ENCODE assay signal across 8 cellular contexts in the genomic region with DNA sequence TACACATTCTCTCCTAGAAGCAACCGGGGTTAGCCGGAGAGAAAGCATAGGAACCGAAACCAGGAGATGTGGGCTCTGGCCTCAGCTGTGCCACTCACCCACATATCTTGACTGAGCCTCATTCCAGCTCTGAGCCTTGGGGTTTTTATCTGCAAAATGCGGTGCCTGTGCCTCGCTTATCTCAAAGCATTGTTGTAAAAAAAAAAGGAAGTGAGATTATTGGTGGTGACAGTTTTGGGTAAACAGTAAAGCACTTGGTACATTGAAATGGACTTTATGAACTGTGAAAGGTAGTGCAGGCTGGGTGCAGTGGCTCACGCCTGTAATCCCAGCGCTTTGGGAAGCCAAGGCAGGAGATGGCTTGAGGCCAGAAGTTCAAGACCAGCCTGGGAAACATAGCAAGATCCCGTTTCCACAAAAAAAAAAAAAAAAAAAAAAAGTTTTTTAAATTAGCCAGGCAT. TPM values are rescaled to one million over a fixed set of nuclear protein-coding genes. Genes with fewer than 3 reads are reported as not detected.
DNase-seq lines count a peak whose midpoint lies in the region; ATAC-seq, FAIRE-seq and TF ChIP-seq lines count a peak whose summit lies in the region.

No MANE protein-coding gene starts in this region.

- H2AFZ ChIP-seq in HepG2 (ENCODE audit: low read length) = peak overlapping the region; percentile 20

- no peaks in the 10 kb centered on the region for H3K9me3 ChIP-seq in HepG2 (ENCODE audit: low read length)
- no peaks in the 10 kb centered on the region for H3K9me3 ChIP-seq in aorta (ENCODE audit: control insufficient read depth, low read length)

- H3K4me2 ChIP-seq in HepG2 (ENCODE audit: low read depth, low read length) = peak overlapping the region; percentile 71

- peak; percentile 49 for FAIRE-seq in HepG2 (lab: Jason Lieb, UNC)

- H3K9ac ChIP-seq in HepG2 (ENCODE audit: insufficient read depth, low read depth, low read length) = no peak overlapping the region

- BruUV-seq in HepG2 (replicated peaks; lab: Mats Ljungman, UMichigan) = no TSS peak

- H3K36me3 ChIP-seq in HepG2 (replicated peaks in 1 of 2; ENCODE audit: control insufficient read depth in 1 of 2, insufficient read depth in 2 of 2, low read length in 2 of 2) = no peaks in the 10 kb centered on the region
- H3K36me3 ChIP-seq in aorta (ENCODE audit: control insufficient read depth in 1 of 2, insufficient read depth in 2 of 2, low read length in 1 of 2) = no peaks in the 10 kb centered on the region

- POLR2A ChIA-PET in activated CD8-positive, alpha-beta T cell treated with anti-CD3 and anti-CD28 coated beads for 36 hours (lab: Charles Lee) = interaction anchor here (1.1 to 1.5 kb wide), 2 partner anchors 27 to 85 kb away, joined by 4 to 5 read pairs; no protein-coding TSS in a partner anchor
- POLR2A ChIA-PET in HepG2 (lab: Yijun Ruan, JAX) = interaction anchor here (1.4 kb wide), 1 partner anchor 476 kb away, joined by 3 read pairs; the partner anchor contains the start of gene RNU11

- H3K4me1 ChIP-seq in HepG2 (ENCODE audit: insufficient read depth, low read length) = peaks cover 60% of the 10 kb centered on the region
- no peaks in the 10 kb centered on the region for H3K4me1 ChIP-seq in aorta (ENCODE audit: control insufficient read depth in 1 of 2, insufficient read depth in 2 of 2, low read length in 2 of 2)

- H3K4me3 ChIP-seq in HepG2 (replicated peaks in 1 of 3; ENCODE audit: insufficient read depth in 1 of 3, low read depth in 2 of 3, low read length in 3 of 3) (peak overlapping the region in 2 of 3 experiments; percentile 11 to 45; a peak in 3 of 6 replicates), aorta (ENCODE audit: low read length in 2 of 2) (no peak overlapping the region)

- ATAC-seq in GM21360 (IDR thresholded peaks at IDR 0.05; ENCODE audit: unreplicated experiment) (peak; percentile 65), HG03469 (IDR thresholded peaks at IDR 0.05; ENCODE audit: unreplicated experiment) (peak; percentile 47), HepG2 (peak; percentile 63), aorta (ENCODE audit: low FRiP score) (peak; percentile 27)
- peak; percentile 25 for ATAC-seq in activated CD8-positive, alpha-beta T cell treated with anti-CD3 and anti-CD28 coated beads for 36 hours

- H3K4me1 Mint-ChIP-seq in activated CD8-positive, alpha-beta T cell treated with anti-CD3 and anti-CD28 coated beads for 36 hours (ENCODE audit: low read depth) = peaks cover 46% of the 10 kb centered on the region

- H3K27me3 Mint-ChIP-seq in activated CD8-positive, alpha-beta T cell treated with anti-CD3 and anti-CD28 coated beads for 36 hours = peaks cover 45% of the 10 kb centered on the region

- no peaks in the 10 kb centered on the region for H4K20me1 ChIP-seq in HepG2 (ENCODE audit: insufficient read depth, low read length)

- 1% methylated on average over 8 of the region's 8 CpGs for WGBS in HepG2 (ENCODE audit: low lambda C conversion rate)
- WGBS in aorta, 2 donors = 2 to 5% methylated on average over 8 of the region's 8 CpGs

- in situ Hi-C loops in HepG2 (cut with HindIII; ENCODE audit: extremely low pct_ligation_motif_present, low pct_unique_long_range_greater_than_20kb) = no loop called here

- no peaks in the 10 kb centered on the region for H3K9me3 Mint-ChIP-seq in activated CD8-positive, alpha-beta T cell treated with anti-CD3 and anti-CD28 coated beads for 36 hours

- intact Hi-C loops in activated CD8-positive, alpha-beta T cell treated with anti-CD3 and anti-CD28 coated beads for 36 hours (cut with micrococcal nuclease) = no loop called here
- intact Hi-C loops in HepG2 (cut with micrococcal nuclease; ENCODE audit: unreplicated experiment) (no loop called here), aorta (cut with DNase I) (no loop called here)

- H3K79me2 ChIP-seq in HepG2 (ENCODE audit: insufficient read depth, low read length) = no peaks in the 10 kb centered on the region

- no peak for TF ChIP-seq RAD21 in HepG2 (CRISPR knock-in tag; IDR thresholded peaks at IDR 0.05)

- TF ChIP-seq POLR2A in HepG2 (IDR thresholded peaks at IDR 0.05; ENCODE audit: insufficient read depth in 1 of 2, low read depth in 2 of 2, low read length in 2 of 2) = no peak

- DNase-seq in GDM1 (lab: John Stamatoyannopoulos, UW) = peak; percentile 67
- peak; percentile 61 for DNase-seq in activated CD8-positive, alpha-beta T cell treated with anti-CD3 and anti-CD28 coated beads for 36 hours
- peak; percentile 41 for DNase-seq in HepG2 (ENCODE audit: low spot score)
- no peak for DNase-seq in aorta
- DNase-seq in NCI-H2171 treated with DMSO at 0.1 percent for 48 hours (lab: John Stamatoyannopoulos, UW) = no peak
- DNase-seq in dedifferentiated amniotic fluid mesenchymal stem cell (ENCODE audit: extremely low spot score) = no peak

- no peaks in the 10 kb centered on the region for H3K36me3 Mint-ChIP-seq in activated CD8-positive, alpha-beta T cell treated with anti-CD3 and anti-CD28 coated beads for 36 hours (ENCODE audit: low read depth)

- TF ChIP-seq EP300 in HepG2 (IDR thresholded peaks at IDR 0.05; ENCODE audit: low read depth in 2 of 2, low read length in 2 of 2) (no peak), HepG2 (CRISPR knock-in tag; IDR thresholded peaks at IDR 0.05; ENCODE audit: borderline replicate concordance) (no peak)

- CTCF ChIA-PET in activated CD8-positive, alpha-beta T cell treated with anti-CD3 and anti-CD28 coated beads for 36 hours (lab: Charles Lee) = interaction anchor here (1.2 kb wide), 1 partner anchor 24 kb away, joined by 5 read pairs; no protein-coding TSS in a partner anchor
- CTCF ChIA-PET in HepG2 (lab: Yijun Ruan, JAX; ENCODE audit: low intra/inter-chr PET ratio, low total read pairs) = no interaction called here

- H3K27me3 ChIP-seq in HepG2 (ENCODE audit: control insufficient read depth in 1 of 2, insufficient read depth in 2 of 2, low read length in 2 of 2) = peaks cover 2 to 22% of the 10 kb centered on the region in 2 experiments; a peak in 3 of 5 replicates
- no peaks in the 10 kb centered on the region for H3K27me3 ChIP-seq in aorta (ENCODE audit: control insufficient read depth in 1 of 2, insufficient read depth in 2 of 2, low read length in 1 of 2)

- H3K4me3 Mint-ChIP-seq in activated CD8-positive, alpha-beta T cell treated with anti-CD3 and anti-CD28 coated beads for 36 hours = no peak overlapping the region

- H3K27ac ChIP-seq in HepG2 (ENCODE audit: extremely low read length, insufficient read depth, low read length) (peak overlapping the region; percentile 33), aorta (ENCODE audit: low read depth in 1 of 2, low read length in 2 of 2) (no peak overlapping the region)

- no peak overlapping the region for H3K27ac Mint-ChIP-seq in activated CD8-positive, alpha-beta T cell treated with anti-CD3 and anti-CD28 coated beads for 36 hours

- TF ChIP-seq CTCF in activated CD8-positive, alpha-beta T cell treated with anti-CD3 and anti-CD28 coated beads for 36 hours (IDR thresholded peaks at IDR 0.05) = no peak
- TF ChIP-seq CTCF in HepG2 (CRISPR knock-in tag; IDR thresholded peaks at IDR 0.05) = no peak

TF ChIP-seq in HepG2, 621 proteins besides CTCF, POLR2A, EP300 and RAD21 (continues in another document):
- TF ChIP-seq SAP130 (CRISPR knock-in tag; IDR thresholded peaks at IDR 0.05; ENCODE audit: low read depth) (peak; percentile 27; the same call in 1 of the 2 replicates), NBN (conservative IDR thresholded peaks at IDR 0.05) (no peak), SMYD3 (CRISPR knock-in tag; IDR thresholded peaks at IDR 0.05) (no peak)
- TF ChIP-seq, protein P1, sequence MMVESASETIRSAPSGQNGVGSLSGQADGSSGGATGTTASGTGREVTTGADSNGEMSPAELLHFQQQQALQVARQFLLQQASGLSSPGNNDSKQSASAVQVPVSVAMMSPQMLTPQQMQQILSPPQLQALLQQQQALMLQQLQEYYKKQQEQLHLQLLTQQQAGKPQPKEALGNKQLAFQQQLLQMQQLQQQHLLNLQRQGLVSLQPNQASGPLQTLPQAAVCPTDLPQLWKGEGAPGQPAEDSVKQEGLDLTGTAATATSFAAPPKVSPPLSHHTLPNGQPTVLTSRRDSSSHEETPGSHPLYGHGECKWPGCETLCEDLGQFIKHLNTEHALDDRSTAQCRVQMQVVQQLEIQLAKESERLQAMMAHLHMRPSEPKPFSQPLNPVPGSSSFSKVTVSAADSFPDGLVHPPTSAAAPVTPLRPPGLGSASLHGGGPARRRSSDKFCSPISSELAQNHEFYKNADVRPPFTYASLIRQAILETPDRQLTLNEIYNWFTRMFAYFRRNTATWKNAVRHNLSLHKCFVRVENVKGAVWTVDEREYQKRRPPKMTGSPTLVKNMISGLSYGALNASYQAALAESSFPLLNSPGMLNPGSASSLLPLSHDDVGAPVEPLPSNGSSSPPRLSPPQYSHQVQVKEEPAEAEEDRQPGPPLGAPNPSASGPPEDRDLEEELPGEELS (CRISPR knock-in tag; IDR thresholded peaks at IDR 0.05) = peak; percentile 17; the same call in 1 of the 2 replicates

RNA-seq across cellular contexts. Expression of gene PTAFR, which starts 3.8 kb away (rescaled TPM):
- total RNA-seq in activated CD8-positive, alpha-beta T cell treated with anti-CD3 and anti-CD28 coated beads for 36 hours = under 1 TPM; 0.16 to 0.25 TPM
- total RNA-seq in HepG2 (2016; rRNA removed; fragmentation: Illumina TruSeq; extraction: Trizol) (0.18 and 0.27 TPM in 2 replicates), aorta (10 to 100 TPM in 1 of 2 donors, 1 to 10 TPM in 1; 8.8 to 10.4 TPM)
- total RNA-seq in HepG2 (2016; cell fraction: cytosol; rRNA removed; fragmentation: Illumina TruSeq; extraction: Trizol; ENCODE audit: low read depth) = not detected in 2 replicates
- 0.18 and 0.22 TPM in 2 replicates for total RNA-seq in HepG2 (2016; cell fraction: insoluble cytoplasmic fraction; rRNA removed; fragmentation: Illumina TruSeq; extraction: Trizol)
- 0.19 and 0.21 TPM in 2 replicates for total RNA-seq in HepG2 (2016; cell fraction: membrane; rRNA removed; fragmentation: Illumina TruSeq; extraction: Trizol)
- 0.09 and 0.12 TPM in 2 replicates for total RNA-seq in HepG2 (2016; cell fraction: nucleus; rRNA removed; fragmentation: Illumina TruSeq; extraction: Trizol)
- polyA plus RNA-seq in HepG2 (2011; rRNA removed) (22.8 and 24.0 TPM in 2 replicates), aorta (1 to 10 TPM in 1 of 2 donors, under 1 TPM in 1; 0.41 to 3.5 TPM)
- 26.7 and 29.6 TPM in 2 replicates for polyA plus RNA-seq in HepG2 (2011; cell fraction: cytosol; rRNA removed)
- polyA plus RNA-seq in HepG2 (2011; cell fraction: nucleus; rRNA removed) = 4.9 and 6.8 TPM in 2 replicates
- 10.9 and 16.0 TPM in 2 replicates for polyA plus RNA-seq in HepG2 (2012)
- 0.05 TPM in 1 of 2 replicates, not detected in the other for polyA plus RNA-seq in HepG2 (2016; cell fraction: cytosol; fragmentation: Illumina TruSeq; extraction: Trizol; ENCODE audit: low read depth)
- 0.32 and 0.41 TPM in 2 replicates for polyA plus RNA-seq in HepG2 (2016; cell fraction: insoluble cytoplasmic fraction; fragmentation: Illumina TruSeq; extraction: Trizol; ENCODE audit: low read depth)
- polyA plus RNA-seq in HepG2 (2016; cell fraction: membrane; fragmentation: Illumina TruSeq; extraction: Trizol; ENCODE audit: low read depth) = 0.07 and 0.11 TPM in 2 replicates
- polyA plus RNA-seq in HepG2 (2016; cell fraction: nucleus; fragmentation: Illumina TruSeq; extraction: Trizol; ENCODE audit: insufficient read depth, low read depth) = 0.18 and 0.37 TPM in 2 replicates
- 0.65 and 54.4 TPM in 2 replicates for polyA minus RNA-seq in HepG2 (2011; rRNA and poly(A)+ RNA removed; ENCODE audit: low replicate concordance)
- 6.2 and 10.5 TPM in 2 replicates for polyA minus RNA-seq in HepG2 (2011; cell fraction: cytosol; rRNA and poly(A)+ RNA removed)
- polyA minus RNA-seq in HepG2 (2011; cell fraction: nucleus; rRNA and poly(A)+ RNA removed) = 2.2 and 3.5 TPM in 2 replicates

Comparison
In these comparisons a context has a peak if more than half of its experiments do, and no peak if none do; other contexts are left out.
1. DNase-seq: peak in GDM1 (single experiment), activated CD8-positive, alpha-beta T cell treated with anti-CD3 and anti-CD28 coated beads for 36 hours (single experiment) and HepG2 (single experiment); none in aorta (0 of 2), NCI-H2171 treated with DMSO at 0.1 percent for 48 hours (single experiment) and dedifferentiated amniotic fluid mesenchymal stem cell (single experiment).
2. H3K4me3 ChIP-seq: peak in HepG2 (2 of 3); none in aorta (0 of 2).
3. Peak in every context shown above with its lines, with median percentiles within 50 percentile points of each other: ATAC-seq.